Comparison of ENCODE assay signal across 15 cellular contexts in the genomic region with DNA sequence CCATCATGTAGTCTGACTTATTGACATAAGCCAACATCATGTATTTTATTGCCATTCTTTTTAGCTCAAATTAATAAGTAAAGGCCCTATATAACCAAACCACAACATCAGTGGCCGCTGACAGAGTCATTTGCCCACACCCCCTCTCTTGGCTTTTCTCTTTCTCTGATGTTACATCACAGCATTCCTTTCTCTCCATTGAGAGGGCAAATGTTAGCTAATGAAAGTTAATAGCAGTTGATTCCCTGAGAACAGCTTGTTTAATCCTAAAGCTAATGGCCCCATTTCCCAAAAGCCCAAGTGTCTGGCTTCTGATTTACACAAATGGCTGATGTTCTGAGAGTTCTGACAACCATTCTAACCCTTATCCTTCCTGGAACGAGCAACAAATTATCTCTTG.
"Had no signal": no experiment of that assay in that cellular context is flagged by ENCODE, and none has a peak within 500 bp of the region (broad histone marks: within the 10 kb centered on the region; RNA-seq: fewer than 3 reads in every experiment).

No MANE protein-coding gene starts in this region.

- H3K27ac Mint-ChIP-seq: activated CD4-positive, alpha-beta memory T cell treated with anti-CD3 and anti-CD28 coated beads for 36 hours; activated naive CD8-positive, alpha-beta T cell; effector memory CD8-positive, alpha-beta T cell; nephron; stimulated activated naive B cell treated with anti-CD40 and anti-IgM and Interleukin-4, amounts not matched to agents 10 μg/mL and 1 μg/mL and 100 μg/mL, for 72 hours; WTC11 had no signal

- H3K36me3 ChIP-seq: cardiac muscle cell, esophagus squamous epithelium had no signal

- DNase-seq: activated CD4-positive, alpha-beta memory T cell treated with anti-CD3 and anti-CD28 coated beads for 36 hours; activated CD4-positive, alpha-beta T cell treated with anti-CD3 and anti-CD28 coated beads for 4 hours; activated T-cell treated with anti-CD3 and anti-CD28 coated beads for 4 hours; effector memory CD8-positive, alpha-beta T cell; esophagus squamous epithelium; left cardiac atrium; midbrain; nucleus accumbens; posterior cingulate gyrus; stimulated activated naive B cell treated with anti-CD40 and anti-IgM and Interleukin-4, amounts not matched to agents 10 μg/mL and 1 μg/mL and 100 μg/mL, for 72 hours had no signal

- H3K27me3 ChIP-seq: cardiac muscle cell, esophagus squamous epithelium had no signal

- H3K4me1 Mint-ChIP-seq: stimulated activated naive B cell treated with anti-CD40 and anti-IgM and Interleukin-4, amounts not matched to agents 10 μg/mL and 1 μg/mL and 100 μg/mL, for 72 hours had no signal

- H3K4me3 Mint-ChIP-seq: activated CD4-positive, alpha-beta memory T cell treated with anti-CD3 and anti-CD28 coated beads for 36 hours; activated naive CD8-positive, alpha-beta T cell; effector memory CD8-positive, alpha-beta T cell; nephron; stimulated activated naive B cell treated with anti-CD40 and anti-IgM and Interleukin-4, amounts not matched to agents 10 μg/mL and 1 μg/mL and 100 μg/mL, for 72 hours; WTC11 had no signal

- H3K36me3 Mint-ChIP-seq: activated CD4-positive, alpha-beta memory T cell treated with anti-CD3 and anti-CD28 coated beads for 36 hours; activated naive CD8-positive, alpha-beta T cell; stimulated activated naive B cell treated with anti-CD40 and anti-IgM and Interleukin-4, amounts not matched to agents 10 μg/mL and 1 μg/mL and 100 μg/mL, for 72 hours; WTC11 had no signal

- H3K27me3 Mint-ChIP-seq: activated CD4-positive, alpha-beta memory T cell treated with anti-CD3 and anti-CD28 coated beads for 36 hours; stimulated activated naive B cell treated with anti-CD40 and anti-IgM and Interleukin-4, amounts not matched to agents 10 μg/mL and 1 μg/mL and 100 μg/mL, for 72 hours had no signal

- H3K9me3 ChIP-seq: esophagus squamous epithelium had no signal

- H3K9me3 Mint-ChIP-seq: activated CD4-positive, alpha-beta memory T cell treated with anti-CD3 and anti-CD28 coated beads for 36 hours; effector memory CD8-positive, alpha-beta T cell; nephron; stimulated activated naive B cell treated with anti-CD40 and anti-IgM and Interleukin-4, amounts not matched to agents 10 μg/mL and 1 μg/mL and 100 μg/mL, for 72 hours; WTC11 had no signal

- H3K4me1 ChIP-seq: esophagus squamous epithelium had no signal

- H3K4me3 ChIP-seq: cardiac muscle cell, esophagus squamous epithelium, lung had no signal

- H3K27ac ChIP-seq: cardiac muscle cell, esophagus squamous epithelium had no signal
